Comparison of ENCODE assay signal across 18 cellular contexts in the genomic region with DNA sequence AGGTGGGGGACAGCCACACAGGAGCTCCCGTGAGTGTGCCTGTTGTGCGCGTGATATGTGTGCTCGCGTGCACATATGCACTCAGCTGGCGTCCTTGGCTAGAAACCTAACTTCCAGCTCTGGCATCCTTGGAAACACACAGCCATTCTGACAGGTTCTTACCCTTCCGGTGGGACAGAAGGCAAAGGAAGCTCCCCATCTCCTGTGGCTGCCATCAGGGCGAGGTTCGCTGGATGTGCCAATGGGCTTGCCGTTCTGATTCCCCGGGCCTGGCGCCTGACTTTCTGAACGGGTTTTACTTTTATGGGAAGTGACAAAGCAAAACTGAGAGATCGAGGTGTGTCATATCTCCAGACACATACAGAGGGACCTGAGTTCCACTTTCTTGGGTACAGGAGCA.
DNase-seq lines count a peak whose midpoint lies in the region; ATAC-seq and TF ChIP-seq lines count a peak whose summit lies in the region.
"Had no signal": no experiment of that assay in that cellular context is flagged by ENCODE, and none has a peak within 500 bp of the region (broad histone marks: within the 10 kb centered on the region; RNA-seq: fewer than 3 reads in every experiment).

No MANE protein-coding gene starts in this region.

- H3K36me3 Mint-ChIP-seq in H9 (ENCODE audit: insufficient read depth in 1 of 3, low read depth in 3 of 3) = no peaks in the 10 kb centered on the region
- no peaks in the 10 kb centered on the region for H3K36me3 Mint-ChIP-seq in activated CD8-positive, alpha-beta memory T cell treated with anti-CD3 and anti-CD28 coated beads, Interleukin-2, amount 10 ng/mL, durations not matched to agents 7 days and 5 days
- no peaks in the 10 kb centered on the region for H3K36me3 Mint-ChIP-seq in osteocyte (ENCODE audit: unreplicated experiment)
- H3K36me3 Mint-ChIP-seq: CD8-positive, alpha-beta memory T cell; naive thymus-derived CD4-positive, alpha-beta T cell had no signal

- H2BK120ac ChIP-seq in H9 (ENCODE audit: low read depth, low read length, poor library complexity, severe bottlenecking) = no peak overlapping the region

- H3K27ac ChIP-seq in H9 (ENCODE audit: insufficient read length, low read depth, low read length) = no peak overlapping the region

- H3K9me3 ChIP-seq in H9 (ENCODE audit: control insufficient read depth, low read depth, low read length) = no peaks in the 10 kb centered on the region

- peaks cover 12% of the 10 kb centered on the region for H3K27me3 Mint-ChIP-seq in H9 (ENCODE audit: low read depth)
- H3K27me3 Mint-ChIP-seq in activated CD8-positive, alpha-beta memory T cell treated with anti-CD3 and anti-CD28 coated beads, Interleukin-2, amount 10 ng/mL, durations not matched to agents 7 days and 5 days = peaks cover 4% of the 10 kb centered on the region
- H3K27me3 Mint-ChIP-seq in osteocyte (ENCODE audit: unreplicated experiment) = no peaks in the 10 kb centered on the region
- H3K27me3 Mint-ChIP-seq: dendritic cell treated with granulocyte-macrophage colony-stimulating factor and Interleukin-4, amounts not matched to agents 40 ng/mL and 50 ng/mL, for 4 days had no signal

- no peak overlapping the region for H3K23ac ChIP-seq in H9 (ENCODE audit: insufficient read length, low read depth, low read length)

- CTCF ChIA-PET in activated CD8-positive, alpha-beta memory T cell treated with anti-CD3 and anti-CD28 coated beads, Interleukin-2, amount 10 ng/mL, durations not matched to agents 7 days and 5 days (lab: Charles Lee) = no interaction called here

- H3K9me3 Mint-ChIP-seq in H9 (no peaks in the 10 kb centered on the region; a peak in 1 of 5 replicates), osteocyte (ENCODE audit: unreplicated experiment) (no peaks in the 10 kb centered on the region)
- H3K9me3 Mint-ChIP-seq in activated CD8-positive, alpha-beta memory T cell treated with anti-CD3 and anti-CD28 coated beads, Interleukin-2, amount 10 ng/mL, durations not matched to agents 7 days and 5 days (ENCODE audit: low read depth) = no peaks in the 10 kb centered on the region
- H3K9me3 Mint-ChIP-seq: activated B cell treated with CpG ODN at 0.5 μM for 24 hours; CD8-positive, alpha-beta memory T cell; dendritic cell treated with granulocyte-macrophage colony-stimulating factor and Interleukin-4, amounts not matched to agents 40 ng/mL and 50 ng/mL, for 4 days; naive thymus-derived CD4-positive, alpha-beta T cell had no signal

- no peak overlapping the region for H2AK5ac ChIP-seq in H9 (ENCODE audit: insufficient read length, low read length)

- no peak overlapping the region for H2BK12ac ChIP-seq in H9 (ENCODE audit: insufficient read length, low read depth, low read length)

- no peaks in the 10 kb centered on the region for H4K20me1 ChIP-seq in H9 (ENCODE audit: control insufficient read depth, insufficient read depth, insufficient read length)

- H3K56ac ChIP-seq in H9 (ENCODE audit: insufficient read length, low read depth, low read length) = no peak overlapping the region

- no peak overlapping the region for H2BK15ac ChIP-seq in H9 (ENCODE audit: low read depth, low read length)

- no peak for ATAC-seq in activated CD8-positive, alpha-beta memory T cell treated with anti-CD3 and anti-CD28 coated beads, Interleukin-2, amount 10 ng/mL, durations not matched to agents 7 days and 5 days
- ATAC-seq in GM21825 (IDR thresholded peaks at IDR 0.05; ENCODE audit: unreplicated experiment) = no peak
- ATAC-seq: naive thymus-derived CD4-positive, alpha-beta T cell had no signal

- H2AFZ ChIP-seq in H9 (ENCODE audit: low read length) = no peak overlapping the region

- H3K4me2 ChIP-seq in H9 (ENCODE audit: insufficient read depth, insufficient read length, low read length) = no peak overlapping the region

- H3K27ac Mint-ChIP-seq in H9 (no peak overlapping the region), osteocyte (ENCODE audit: unreplicated experiment) (no peak overlapping the region)
- no peak overlapping the region for H3K27ac Mint-ChIP-seq in activated CD8-positive, alpha-beta memory T cell treated with anti-CD3 and anti-CD28 coated beads, Interleukin-2, amount 10 ng/mL, durations not matched to agents 7 days and 5 days
- H3K27ac Mint-ChIP-seq: activated B cell treated with CpG ODN at 0.5 μM for 24 hours; CD8-positive, alpha-beta memory T cell; dendritic cell treated with granulocyte-macrophage colony-stimulating factor and Interleukin-4, amounts not matched to agents 40 ng/mL and 50 ng/mL, for 4 days; naive thymus-derived CD4-positive, alpha-beta T cell had no signal

- H4K5ac ChIP-seq in H9 (ENCODE audit: insufficient read length, low read depth, low read length) = no peak overlapping the region

- H3T11ph ChIP-seq in H9 (ENCODE audit: low read length) = no peak overlapping the region

- no peaks in the 10 kb centered on the region for H3K79me1 ChIP-seq in H9 (ENCODE audit: insufficient read depth, low read depth, low read length, poor library complexity, severe bottlenecking)

- peak; percentile 6 for DNase-seq in activated T-cell treated with anti-CD3 and anti-CD28 coated beads for 48 hours (ENCODE audit: low read depth)
- DNase-seq in activated T-cell treated with anti-CD3 and anti-CD28 coated beads, Interleukin-2, amount 50 U/mL, for 1 hour = no peak
- DNase-seq in H9 = peak; percentile 18
- DNase-seq in activated CD8-positive, alpha-beta memory T cell treated with anti-CD3 and anti-CD28 coated beads, Interleukin-2, amount 10 ng/mL, durations not matched to agents 7 days and 5 days = peak; percentile 39
- peak; percentile 67 for DNase-seq in osteocyte (ENCODE audit: extremely low spot score, unreplicated experiment)
- no peak for DNase-seq in retina
- no peak for DNase-seq in NCI-H1694 (lab: John Stamatoyannopoulos, UW)
- DNase-seq: activated B cell treated with CpG ODN at 0.5 μM for 24 hours, erythroblast, KG1, mammary epithelial cell, NCI-H1105, NCI-H82, substantia nigra had no signal

- no peak overlapping the region for H3K9ac ChIP-seq in H9 (ENCODE audit: extremely low read depth, insufficient read length, low read length)

- H3K79me2 ChIP-seq in H9 (ENCODE audit: insufficient read depth, low read length) = no peaks in the 10 kb centered on the region

- H3K4me1 ChIP-seq in H9 (ENCODE audit: insufficient read depth, low read length) = no peaks in the 10 kb centered on the region

- no peaks in the 10 kb centered on the region for H3K23me2 ChIP-seq in H9 (ENCODE audit: insufficient read length, low read depth, low read length, poor library complexity, severe bottlenecking)

- no peak overlapping the region for H2BK5ac ChIP-seq in H9 (ENCODE audit: insufficient read length, low read length)

- WGBS in H9 (ENCODE audit: extremely low coverage, insufficient read length, low lambda C conversion rate) = no CpG with 5 or more reads among the region's 14 CpGs

- no peak overlapping the region for H4K8ac ChIP-seq in H9 (replicated peaks; ENCODE audit: insufficient read length, low read depth, low read length)

- peaks cover 2 to 16% of the 10 kb centered on the region in 2 experiments; a peak in 3 of 4 replicates for H3K4me1 Mint-ChIP-seq in H9
- no peaks in the 10 kb centered on the region for H3K4me1 Mint-ChIP-seq in activated CD8-positive, alpha-beta memory T cell treated with anti-CD3 and anti-CD28 coated beads, Interleukin-2, amount 10 ng/mL, durations not matched to agents 7 days and 5 days
- no peaks in the 10 kb centered on the region for H3K4me1 Mint-ChIP-seq in osteocyte (ENCODE audit: unreplicated experiment)
- H3K4me1 Mint-ChIP-seq: activated B cell treated with CpG ODN at 0.5 μM for 24 hours; CD8-positive, alpha-beta memory T cell had no signal

- no peak overlapping the region for H3K14ac ChIP-seq in H9 (ENCODE audit: insufficient read depth, low read length)

- no peak overlapping the region for H3K18ac ChIP-seq in H9 (ENCODE audit: insufficient read length, low read depth, low read length)

- H2BK20ac ChIP-seq in H9 (ENCODE audit: low read depth, low read length, poor library complexity, severe bottlenecking) = no peak overlapping the region

- TF ChIP-seq CTCF in H9 (conservative IDR thresholded peaks at IDR 0.05) (no peak), osteocyte (IDR thresholded peaks at IDR 0.05) (no peak)

- no peak overlapping the region for H3K4ac ChIP-seq in H9 (ENCODE audit: low read depth, low read length)

- H3K27me3 ChIP-seq in H9 (ENCODE audit: insufficient read depth, low read length) = no peaks in the 10 kb centered on the region

- H3K4me3 Mint-ChIP-seq in H9 (no peak overlapping the region), osteocyte (ENCODE audit: unreplicated experiment) (no peak overlapping the region)
- H3K4me3 Mint-ChIP-seq in activated CD8-positive, alpha-beta memory T cell treated with anti-CD3 and anti-CD28 coated beads, Interleukin-2, amount 10 ng/mL, durations not matched to agents 7 days and 5 days = no peak overlapping the region
- H3K4me3 Mint-ChIP-seq: activated B cell treated with CpG ODN at 0.5 μM for 24 hours; CD8-positive, alpha-beta memory T cell; dendritic cell treated with granulocyte-macrophage colony-stimulating factor and Interleukin-4, amounts not matched to agents 40 ng/mL and 50 ng/mL, for 4 days; naive thymus-derived CD4-positive, alpha-beta T cell had no signal

- H4K91ac ChIP-seq in H9 (ENCODE audit: insufficient read length, low read depth, low read length) = no peak overlapping the region

Comparison
In these comparisons a context has a peak if more than half of its experiments do, and no peak if none do; other contexts are left out.
1. DNase-seq: peak in activated T-cell treated with anti-CD3 and anti-CD28 coated beads for 48 hours (single experiment), H9 (single experiment), activated CD8-positive, alpha-beta memory T cell treated with anti-CD3 and anti-CD28 coated beads, Interleukin-2, amount 10 ng/mL, durations not matched to agents 7 days and 5 days (single experiment) and osteocyte (single experiment); none in activated T-cell treated with anti-CD3 and anti-CD28 coated beads, Interleukin-2, amount 50 U/mL, for 1 hour (single experiment), retina (single experiment) and NCI-H1694 (single experiment).